Comparison of ENCODE assay signal across 8 cellular contexts in genomic region chr22:46761539-46762237, GRCh38. TPM values are rescaled to one million over a fixed set of nuclear protein-coding genes. Genes with fewer than 3 reads are reported as not detected.
DNase-seq lines count a peak whose midpoint lies in the region; ATAC-seq and TF ChIP-seq lines count a peak whose summit lies in the region.

No MANE protein-coding gene starts in this region.

- TF ChIP-seq EP300 in esophagus muscularis mucosa (IDR thresholded peaks at IDR 0.05): no peak

- in situ Hi-C loops in G401 (cut with HindIII; ENCODE audit: low sequenced_read_pairs): no loop called here

- no peak for ATAC-seq in HG02840 (IDR thresholded peaks at IDR 0.05; ENCODE audit: low FRiP score, unreplicated experiment)
- no peak for ATAC-seq in GM18861 (IDR thresholded peaks at IDR 0.05; ENCODE audit: unreplicated experiment)

- no peak for TF ChIP-seq CTCF in Peyer's patch (IDR thresholded peaks at IDR 0.05)
- no peak for TF ChIP-seq CTCF in esophagus muscularis mucosa (IDR thresholded peaks at IDR 0.05)

- no peaks in the 10 kb centered on the region for H3K27me3 ChIP-seq in H7 (ENCODE audit: control insufficient read depth, insufficient read depth, low read length)
- H3K27me3 ChIP-seq in Peyer's patch: no peaks in the 10 kb centered on the region
- no peaks in the 10 kb centered on the region for H3K27me3 ChIP-seq in esophagus muscularis mucosa
- H3K27me3 ChIP-seq in rectal smooth muscle tissue (ENCODE audit: control insufficient read depth, insufficient read depth, low read length): no peaks in the 10 kb centered on the region

- intact Hi-C loops in esophagus muscularis mucosa (cut with DNase I): no loop called here

- H3K27ac ChIP-seq in Peyer's patch: peak overlapping the region; percentile 94 to 99 (median 95)
- peak overlapping the region; percentile 91 to 99 (median 94) for H3K27ac ChIP-seq in esophagus muscularis mucosa (replicated peaks in 1 of 4)
- H3K27ac ChIP-seq in rectal smooth muscle tissue (ENCODE audit: low read depth, low read length): peak overlapping the region; percentile 98

- no peaks in the 10 kb centered on the region for H3K9me3 ChIP-seq in Peyer's patch
- H3K9me3 ChIP-seq in esophagus muscularis mucosa: no peaks in the 10 kb centered on the region

- 9% methylated on average over 17 of the region's 17 CpGs for WGBS in esophagus muscularis mucosa

- no peak for TF ChIP-seq POLR2A in Peyer's patch (IDR thresholded peaks at IDR 0.05)
- no peak for TF ChIP-seq POLR2A in esophagus muscularis mucosa (IDR thresholded peaks at IDR 0.05; ENCODE audit: low read depth)

- H3K36me3 ChIP-seq in H7 (replicated peaks; ENCODE audit: control insufficient read depth, insufficient read depth, low read length) (no peaks in the 10 kb centered on the region), Peyer's patch (peaks cover 0 to 5% (median 0%) of the 10 kb centered on the region in 3 donors), esophagus muscularis mucosa (peaks cover 0 to 3% (median 0%) of the 10 kb centered on the region in 4 donors), rectal smooth muscle tissue (ENCODE audit: control insufficient read depth, insufficient read depth, low read length) (no peaks in the 10 kb centered on the region)

- H3K4me3 ChIP-seq in H7 (ENCODE audit: insufficient read depth, low read depth, low read length): peak overlapping the region; percentile 82
- H3K4me3 ChIP-seq in Peyer's patch: peak overlapping the region; percentile 78 to 98 (median 92)
- H3K4me3 ChIP-seq in esophagus muscularis mucosa: peak overlapping the region; percentile 82 to 95 (median 87)
- H3K4me3 ChIP-seq in rectal smooth muscle tissue (ENCODE audit: low read length): peak overlapping the region; percentile 95

- H3K4me1 ChIP-seq in Peyer's patch (peaks cover 0 to 48% (median 8%) of the 10 kb centered on the region in 4 donors), esophagus muscularis mucosa (peaks cover 22 to 56% (median 48%) of the 10 kb centered on the region in 4 donors), rectal smooth muscle tissue (ENCODE audit: control insufficient read depth, insufficient read depth, low read length) (peaks cover 5% of the 10 kb centered on the region)

- no peak for DNase-seq in H7
- no peak for DNase-seq in Peyer's patch
- no peak for DNase-seq in esophagus muscularis mucosa (ENCODE audit: extremely low spot score)
- DNase-seq in G401 (ENCODE audit: low spot score): no peak
- DNase-seq in globus pallidus (ENCODE audit: low spot score): no peak

- H3K9ac ChIP-seq in rectal smooth muscle tissue (ENCODE audit: low read length): peak overlapping the region; percentile 94

RNA-seq across cellular contexts. Expression of gene TBC1D22A, which starts 0.8 kb away (rescaled TPM):
- total RNA-seq in H7 (2014; rRNA removed; shearing (Covaris generic)): 8.2 and 9.7 TPM in 2 replicates
- total RNA-seq in Peyer's patch (10 to 100 TPM; 42.6 to 70.4 (median 55.1) TPM), esophagus muscularis mucosa (10 to 100 TPM; 15.2 to 20.7 (median 18.8) TPM)
- total RNA-seq in G401 (2014; rRNA removed; shearing (Covaris generic)): 11.1 and 14.1 TPM in 2 replicates

RNA-seq across cellular contexts. Expression of gene CERK, which starts 23.6 kb away (rescaled TPM):
- total RNA-seq in H7 (2014; rRNA removed; shearing (Covaris generic)): 54.8 and 57.2 TPM in 2 replicates
- total RNA-seq in Peyer's patch (100 to 1,000 TPM in 1 of 4 donors, 10 to 100 TPM in 3; 89.1 to 131 (median 94.7) TPM), esophagus muscularis mucosa (10 to 100 TPM; 37.3 to 51.1 (median 48.0) TPM)
- total RNA-seq in G401 (2014; rRNA removed; shearing (Covaris generic)): 50.3 and 70.0 TPM in 2 replicates
